9 cellular contexts compared by ENCODE assay signal in genomic region chr17:82649501-82650261, GRCh38. TPM values are rescaled to one million over a fixed set of nuclear protein-coding genes. Genes with fewer than 3 reads are reported as not detected.
DNase-seq lines count a peak whose midpoint lies in the region; ATAC-seq, FAIRE-seq and TF ChIP-seq lines count a peak whose summit lies in the region.
"Had no signal": no experiment of that assay in that cellular context is flagged by ENCODE, and none has a peak within 500 bp of the region (broad histone marks: within the 10 kb centered on the region; RNA-seq: fewer than 3 reads in every experiment).

No MANE protein-coding gene starts in this region.

- TF ChIP-seq CTCF in HepG2 (CRISPR knock-in tag; IDR thresholded peaks at IDR 0.05) (0 out of 2 replicates have a peak, but pooled peaks have one; percentile 5), GM13977 (IDR thresholded peaks at IDR 0.05; ENCODE audit: extremely low read depth, insufficient read depth, missing control alignments) (no peak)

- H3K36me3 Mint-ChIP-seq in activated T-cell treated with anti-CD3 and anti-CD28 coated beads, Interleukin-2, amount 50 U/mL, for 4 hours (ENCODE audit: insufficient read depth): peaks cover 4% of the 10 kb centered on the region
- H3K36me3 Mint-ChIP-seq in activated T-cell treated with anti-CD3 and anti-CD28 coated beads, Interleukin-2, amount 50 U/mL, for 24 hours (ENCODE audit: low read depth): peaks cover 19% of the 10 kb centered on the region
- peaks cover 14% of the 10 kb centered on the region for H3K36me3 Mint-ChIP-seq in activated CD4-positive, alpha-beta memory T cell treated with anti-CD3 and anti-CD28 coated beads, Interleukin-2, amount 10 ng/mL, durations not matched to agents 7 days and 5 days (ENCODE audit: low read depth)

- H3K9me3 ChIP-seq in HepG2 (ENCODE audit: low read length): no peaks in the 10 kb centered on the region
- no peaks in the 10 kb centered on the region for H3K9me3 ChIP-seq in stomach smooth muscle (ENCODE audit: control insufficient read depth in 2 of 2, low read length in 2 of 2)

- H3K27ac ChIP-seq in HepG2 (ENCODE audit: extremely low read length, insufficient read depth, low read length) (no peak overlapping the region), stomach smooth muscle (ENCODE audit: low read length) (peak overlapping the region; percentile 58)

- no peak for TF ChIP-seq POLR2A in HepG2 (IDR thresholded peaks at IDR 0.05; ENCODE audit: insufficient read depth in 1 of 2, low read depth in 2 of 2, low read length in 2 of 2)

- no peak overlapping the region for H2AFZ ChIP-seq in HepG2 (ENCODE audit: low read length)

- no peak for FAIRE-seq in HepG2 (lab: Jason Lieb, UNC)
- FAIRE-seq: endothelial cell of umbilical vein had no signal

- DNase-seq in activated T-cell treated with anti-CD3 and anti-CD28 coated beads, Interleukin-2, amount 50 U/mL, for 4 hours: no peak
- no peak for DNase-seq in activated T-cell treated with anti-CD3 and anti-CD28 coated beads, Interleukin-2, amount 50 U/mL, for 24 hours
- DNase-seq in activated CD4-positive, alpha-beta memory T cell treated with anti-CD3 and anti-CD28 coated beads, Interleukin-2, amount 10 ng/mL, durations not matched to agents 7 days and 5 days: no peak
- DNase-seq in HepG2 (ENCODE audit: low spot score) (no peak), GM13977 (ENCODE audit: low spot score) (no peak)
- no peak for DNase-seq in activated effector memory CD4-positive, alpha-beta T cell treated with anti-CD3 and anti-CD28 coated beads, Interleukin-2, amount 50 U/mL, for 16 hours

- peaks cover 26% of the 10 kb centered on the region for H4K20me1 ChIP-seq in HepG2 (ENCODE audit: insufficient read depth, low read length)

- CTCF ChIA-PET in activated CD4-positive, alpha-beta memory T cell treated with anti-CD3 and anti-CD28 coated beads, Interleukin-2, amount 10 ng/mL, durations not matched to agents 7 days and 5 days (lab: Charles Lee): no interaction called here
- CTCF ChIA-PET in HepG2 (lab: Yijun Ruan, JAX; ENCODE audit: low intra/inter-chr PET ratio, low total read pairs): no interaction called here

- no peak overlapping the region for H3K27ac Mint-ChIP-seq in activated T-cell treated with anti-CD3 and anti-CD28 coated beads, Interleukin-2, amount 50 U/mL, for 24 hours
- H3K27ac Mint-ChIP-seq in activated CD4-positive, alpha-beta memory T cell treated with anti-CD3 and anti-CD28 coated beads, Interleukin-2, amount 10 ng/mL, durations not matched to agents 7 days and 5 days: peak overlapping the region; percentile 35

- BruUV-seq in HepG2 (replicated peaks; lab: Mats Ljungman, UMichigan): no TSS peak

- H3K27me3 Mint-ChIP-seq in activated T-cell treated with anti-CD3 and anti-CD28 coated beads, Interleukin-2, amount 50 U/mL, for 4 hours (ENCODE audit: low read depth): no peaks in the 10 kb centered on the region
- H3K27me3 Mint-ChIP-seq in activated T-cell treated with anti-CD3 and anti-CD28 coated beads, Interleukin-2, amount 50 U/mL, for 24 hours: no peaks in the 10 kb centered on the region
- no peaks in the 10 kb centered on the region for H3K27me3 Mint-ChIP-seq in activated CD4-positive, alpha-beta memory T cell treated with anti-CD3 and anti-CD28 coated beads, Interleukin-2, amount 10 ng/mL, durations not matched to agents 7 days and 5 days

- no peak for TF ChIP-seq RAD21 in HepG2 (CRISPR knock-in tag; IDR thresholded peaks at IDR 0.05)

- H3K4me3 ChIP-seq in HepG2 (replicated peaks in 1 of 3; ENCODE audit: insufficient read depth in 1 of 3, low read depth in 2 of 3, low read length in 3 of 3) (peak overlapping the region in 1 of 3 experiments; percentile 74; a peak in 1 of 6 replicates), stomach smooth muscle (ENCODE audit: low read length in 2 of 2) (no peak overlapping the region)

- intact Hi-C loops in HepG2 (cut with micrococcal nuclease; ENCODE audit: unreplicated experiment): no loop called here

- no peaks in the 10 kb centered on the region; a peak in 1 of 5 replicates for H3K27me3 ChIP-seq in HepG2 (ENCODE audit: control insufficient read depth in 1 of 2, insufficient read depth in 2 of 2, low read length in 2 of 2)
- no peaks in the 10 kb centered on the region for H3K27me3 ChIP-seq in stomach smooth muscle (ENCODE audit: control insufficient read depth in 1 of 2, insufficient read depth in 2 of 2, low read length in 2 of 2)

- peak overlapping the region; percentile 85 for H3K4me2 ChIP-seq in HepG2 (ENCODE audit: low read depth, low read length)

- peak overlapping the region; percentile 26 for H3K4me3 Mint-ChIP-seq in activated T-cell treated with anti-CD3 and anti-CD28 coated beads, Interleukin-2, amount 50 U/mL, for 4 hours
- no peak overlapping the region for H3K4me3 Mint-ChIP-seq in activated T-cell treated with anti-CD3 and anti-CD28 coated beads, Interleukin-2, amount 50 U/mL, for 24 hours
- H3K4me3 Mint-ChIP-seq in activated CD4-positive, alpha-beta memory T cell treated with anti-CD3 and anti-CD28 coated beads, Interleukin-2, amount 10 ng/mL, durations not matched to agents 7 days and 5 days: peak overlapping the region; percentile 44

- no peaks in the 10 kb centered on the region for H3K9me3 Mint-ChIP-seq in activated T-cell treated with anti-CD3 and anti-CD28 coated beads, Interleukin-2, amount 50 U/mL, for 4 hours
- no peaks in the 10 kb centered on the region for H3K9me3 Mint-ChIP-seq in activated T-cell treated with anti-CD3 and anti-CD28 coated beads, Interleukin-2, amount 50 U/mL, for 24 hours
- no peaks in the 10 kb centered on the region for H3K9me3 Mint-ChIP-seq in activated CD4-positive, alpha-beta memory T cell treated with anti-CD3 and anti-CD28 coated beads, Interleukin-2, amount 10 ng/mL, durations not matched to agents 7 days and 5 days

- WGBS in HepG2 (ENCODE audit: low lambda C conversion rate): 50% methylated on average over 12 of the region's 22 CpGs

- in situ Hi-C loops in HepG2 (cut with HindIII; ENCODE audit: extremely low pct_ligation_motif_present, low pct_unique_long_range_greater_than_20kb) (no loop called here), GM13977 (cut with MboI; ENCODE audit: low pct_unique_long_range_greater_than_20kb, low sequenced_read_pairs, unreplicated experiment) (loop anchor here (10.0 kb wide), 1 partner anchor 115 kb away; no protein-coding TSS in a partner anchor)

- H3K79me2 ChIP-seq in HepG2 (ENCODE audit: insufficient read depth, low read length): peaks cover 31% of the 10 kb centered on the region

- no peak for ATAC-seq in activated T-cell treated with anti-CD3 and anti-CD28 coated beads, Interleukin-2, amount 50 U/mL, for 4 hours
- ATAC-seq in HepG2 (peak; percentile 28), HG03571 (IDR thresholded peaks at IDR 0.05; ENCODE audit: unreplicated experiment) (no peak)

- TF ChIP-seq EP300 in HepG2 (IDR thresholded peaks at IDR 0.05; ENCODE audit: low read depth in 2 of 2, low read length in 2 of 2) (no peak), HepG2 (CRISPR knock-in tag; IDR thresholded peaks at IDR 0.05; ENCODE audit: borderline replicate concordance) (no peak)

- peaks cover 21% of the 10 kb centered on the region for H3K4me1 Mint-ChIP-seq in activated T-cell treated with anti-CD3 and anti-CD28 coated beads, Interleukin-2, amount 50 U/mL, for 4 hours (ENCODE audit: low read depth)
- peaks cover 17% of the 10 kb centered on the region for H3K4me1 Mint-ChIP-seq in activated T-cell treated with anti-CD3 and anti-CD28 coated beads, Interleukin-2, amount 50 U/mL, for 24 hours (ENCODE audit: low read depth)
- peaks cover 20% of the 10 kb centered on the region for H3K4me1 Mint-ChIP-seq in activated CD4-positive, alpha-beta memory T cell treated with anti-CD3 and anti-CD28 coated beads, Interleukin-2, amount 10 ng/mL, durations not matched to agents 7 days and 5 days

- H3K4me1 ChIP-seq in HepG2 (ENCODE audit: insufficient read depth, low read length) (peaks cover 54% of the 10 kb centered on the region), stomach smooth muscle (ENCODE audit: control insufficient read depth, insufficient read depth, low read length) (peaks cover 15% of the 10 kb centered on the region)

- POLR2A ChIA-PET in activated CD4-positive, alpha-beta memory T cell treated with anti-CD3 and anti-CD28 coated beads, Interleukin-2, amount 10 ng/mL, durations not matched to agents 7 days and 5 days (lab: Charles Lee): no interaction called here
- POLR2A ChIA-PET in HepG2 (lab: Yijun Ruan, JAX): no interaction called here

- H3K36me3 ChIP-seq in HepG2 (replicated peaks in 1 of 2; ENCODE audit: control insufficient read depth in 1 of 2, insufficient read depth in 2 of 2, low read length in 2 of 2) (peaks cover under 1% of the 10 kb centered on the region in 2 experiments; a peak in 3 of 5 replicates), stomach smooth muscle (ENCODE audit: control insufficient read depth in 2 of 2, insufficient read depth in 2 of 2, low read length in 2 of 2) (no peaks in the 10 kb centered on the region)

- H3K9ac ChIP-seq in HepG2 (ENCODE audit: insufficient read depth, low read depth, low read length): peak overlapping the region; percentile 3; the same call in 1 of the 2 replicates
- no peak overlapping the region for H3K9ac ChIP-seq in stomach smooth muscle (ENCODE audit: low read length in 2 of 2)

RNA-seq across cellular contexts. Expression of gene WDR45B, which starts 1.4 kb away (rescaled TPM):
- total RNA-seq in activated T-cell treated with anti-CD3 and anti-CD28 coated beads, Interleukin-2, amount 50 U/mL, for 4 hours: 10 to 100 TPM; 47.1 to 52.5 (median 47.4) TPM
- total RNA-seq in activated CD4-positive, alpha-beta memory T cell treated with anti-CD3 and anti-CD28 coated beads, Interleukin-2, amount 10 ng/mL, durations not matched to agents 7 days and 5 days: 10 to 100 TPM; 41.0 to 42.9 TPM
- total RNA-seq in HepG2 (2016; rRNA removed; fragmentation: Illumina TruSeq; extraction: Trizol): 86.2 and 88.8 TPM in 2 replicates
- 59.9 and 62.3 TPM in 2 replicates for total RNA-seq in HepG2 (2016; cell fraction: cytosol; rRNA removed; fragmentation: Illumina TruSeq; extraction: Trizol; ENCODE audit: low read depth)
- 80.2 and 87.6 TPM in 2 replicates for total RNA-seq in HepG2 (2016; cell fraction: insoluble cytoplasmic fraction; rRNA removed; fragmentation: Illumina TruSeq; extraction: Trizol)
- 148 and 149 TPM in 2 replicates for total RNA-seq in HepG2 (2016; cell fraction: membrane; rRNA removed; fragmentation: Illumina TruSeq; extraction: Trizol)
- 45.2 and 55.4 TPM in 2 replicates for total RNA-seq in HepG2 (2016; cell fraction: nucleus; rRNA removed; fragmentation: Illumina TruSeq; extraction: Trizol)
- polyA plus RNA-seq in HepG2 (2011; rRNA removed): 153 and 155 TPM in 2 replicates
- polyA plus RNA-seq in HepG2 (2011; cell fraction: cytosol; rRNA removed): 121 and 131 TPM in 2 replicates
- polyA plus RNA-seq in HepG2 (2011; cell fraction: nucleus; rRNA removed): 186 and 214 TPM in 2 replicates
- 124 and 164 TPM in 2 replicates for polyA plus RNA-seq in HepG2 (2012)
- 65.9 and 70.7 TPM in 2 replicates for polyA plus RNA-seq in HepG2 (2016; cell fraction: cytosol; fragmentation: Illumina TruSeq; extraction: Trizol; ENCODE audit: low read depth)
- 89.4 and 101 TPM in 2 replicates for polyA plus RNA-seq in HepG2 (2016; cell fraction: insoluble cytoplasmic fraction; fragmentation: Illumina TruSeq; extraction: Trizol; ENCODE audit: low read depth)
- polyA plus RNA-seq in HepG2 (2016; cell fraction: membrane; fragmentation: Illumina TruSeq; extraction: Trizol; ENCODE audit: low read depth): 129 and 138 TPM in 2 replicates
- polyA plus RNA-seq in HepG2 (2016; cell fraction: nucleus; fragmentation: Illumina TruSeq; extraction: Trizol; ENCODE audit: insufficient read depth, low read depth): 81.4 and 81.5 TPM in 2 replicates
- polyA minus RNA-seq in HepG2 (2011; rRNA and poly(A)+ RNA removed; ENCODE audit: low replicate concordance): 68.7 and 113 TPM in 2 replicates
- polyA minus RNA-seq in HepG2 (2011; cell fraction: cytosol; rRNA and poly(A)+ RNA removed): 60.7 and 64.4 TPM in 2 replicates
- 61.5 and 68.1 TPM in 2 replicates for polyA minus RNA-seq in HepG2 (2011; cell fraction: nucleus; rRNA and poly(A)+ RNA removed)

RNA-seq across cellular contexts. Expression of gene RAB40B, which starts 48.8 kb away (rescaled TPM):
- total RNA-seq in activated T-cell treated with anti-CD3 and anti-CD28 coated beads, Interleukin-2, amount 50 U/mL, for 4 hours: 1 to 10 TPM; 3.8 to 4.8 (median 4.1) TPM
- 1 to 10 TPM; 1.4 to 2.0 TPM for total RNA-seq in activated CD4-positive, alpha-beta memory T cell treated with anti-CD3 and anti-CD28 coated beads, Interleukin-2, amount 10 ng/mL, durations not matched to agents 7 days and 5 days
- 4.4 and 6.2 TPM in 2 replicates for total RNA-seq in HepG2 (2016; rRNA removed; fragmentation: Illumina TruSeq; extraction: Trizol)
- 8.6 and 11.9 TPM in 2 replicates for total RNA-seq in HepG2 (2016; cell fraction: cytosol; rRNA removed; fragmentation: Illumina TruSeq; extraction: Trizol; ENCODE audit: low read depth)
- total RNA-seq in HepG2 (2016; cell fraction: insoluble cytoplasmic fraction; rRNA removed; fragmentation: Illumina TruSeq; extraction: Trizol): 6.2 and 7.4 TPM in 2 replicates
- total RNA-seq in HepG2 (2016; cell fraction: membrane; rRNA removed; fragmentation: Illumina TruSeq; extraction: Trizol): 18.5 and 22.6 TPM in 2 replicates
- 3.7 TPM in 2 replicates for total RNA-seq in HepG2 (2016; cell fraction: nucleus; rRNA removed; fragmentation: Illumina TruSeq; extraction: Trizol)
- polyA plus RNA-seq in HepG2 (2011; rRNA removed): 6.5 and 7.2 TPM in 2 replicates
- polyA plus RNA-seq in HepG2 (2011; cell fraction: cytosol; rRNA removed): 5.7 and 9.9 TPM in 2 replicates
- 10.8 and 12.6 TPM in 2 replicates for polyA plus RNA-seq in HepG2 (2011; cell fraction: nucleus; rRNA removed)
- 6.2 and 7.3 TPM in 2 replicates for polyA plus RNA-seq in HepG2 (2012)
- polyA plus RNA-seq in HepG2 (2016; cell fraction: cytosol; fragmentation: Illumina TruSeq; extraction: Trizol; ENCODE audit: low read depth): 25.0 and 26.7 TPM in 2 replicates
- polyA plus RNA-seq in HepG2 (2016; cell fraction: insoluble cytoplasmic fraction; fragmentation: Illumina TruSeq; extraction: Trizol; ENCODE audit: low read depth): 7.0 and 7.6 TPM in 2 replicates
- 27.5 and 28.9 TPM in 2 replicates for polyA plus RNA-seq in HepG2 (2016; cell fraction: membrane; fragmentation: Illumina TruSeq; extraction: Trizol; ENCODE audit: low read depth)
- 8.7 and 12.0 TPM in 2 replicates for polyA plus RNA-seq in HepG2 (2016; cell fraction: nucleus; fragmentation: Illumina TruSeq; extraction: Trizol; ENCODE audit: insufficient read depth, low read depth)
- 3.1 and 8.9 TPM in 2 replicates for polyA minus RNA-seq in HepG2 (2011; rRNA and poly(A)+ RNA removed; ENCODE audit: low replicate concordance)
- 1.4 and 3.2 TPM in 2 replicates for polyA minus RNA-seq in HepG2 (2011; cell fraction: cytosol; rRNA and poly(A)+ RNA removed)
- polyA minus RNA-seq in HepG2 (2011; cell fraction: nucleus; rRNA and poly(A)+ RNA removed): 2.7 TPM in 2 replicates
